ENCODE assay signal across 23 cellular contexts in the genomic region with DNA sequence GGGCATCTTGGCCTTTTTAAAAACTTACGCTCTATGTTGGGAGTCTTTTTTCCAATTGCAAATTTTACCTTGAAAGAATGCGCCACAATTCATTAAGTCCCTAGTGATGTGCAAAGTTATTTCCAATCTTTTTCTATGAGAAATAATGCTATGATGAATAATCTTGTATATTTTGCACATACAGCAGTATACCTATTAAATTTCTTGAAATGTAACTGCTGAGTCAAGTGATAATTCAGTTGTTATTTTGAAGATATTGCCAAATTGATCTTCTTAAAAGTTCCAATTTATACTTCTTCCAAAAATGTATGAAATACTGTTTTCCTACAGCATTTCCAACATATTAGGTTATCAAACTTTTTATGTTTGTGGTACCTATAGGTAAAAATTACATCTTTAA.
DNase-seq lines count a peak whose midpoint lies in the region; ATAC-seq, FAIRE-seq and TF ChIP-seq lines count a peak whose summit lies in the region.
"Had no signal": no experiment of that assay in that cellular context is flagged by ENCODE, and none has a peak within 500 bp of the region (broad histone marks: within the 10 kb centered on the region; RNA-seq: fewer than 3 reads in every experiment).

No MANE protein-coding gene starts in this region.

- TF ChIP-seq CTCF in HepG2 (CRISPR knock-in tag; IDR thresholded peaks at IDR 0.05) (no peak), right lobe of liver (IDR thresholded peaks at IDR 0.05) (no peak), K562 (IDR thresholded peaks at IDR 0.05 in 2 of 3, conservative IDR thresholded peaks at IDR 0.05 in 1 of 3; ENCODE audit: insufficient read depth in 2 of 3, low read depth in 1 of 3, low read length in 3 of 3) (no peak), GM10248 (IDR thresholded peaks at IDR 0.05; ENCODE audit: control extremely low read depth, extremely low read depth, low read depth, missing control alignments) (no peak)

- TF ChIP-seq RAD21 in HepG2 (CRISPR knock-in tag; IDR thresholded peaks at IDR 0.05): no peak
- TF ChIP-seq RAD21 in K562 (CRISPR knock-in tag; conservative IDR thresholded peaks at IDR 0.05 in 1 of 2, IDR thresholded peaks at IDR 0.05 in 1 of 2): no peak

- H3K27me3 ChIP-seq in HepG2 (ENCODE audit: control insufficient read depth in 1 of 2, insufficient read depth in 2 of 2, low read length in 2 of 2) (no peaks in the 10 kb centered on the region), right lobe of liver (no peaks in the 10 kb centered on the region), K562 (ENCODE audit: control insufficient read depth in 2 of 2, insufficient read depth in 2 of 2, low read length in 2 of 2) (no peaks in the 10 kb centered on the region)
- H3K27me3 ChIP-seq: BE2C, BLaER1 had no signal

- no peaks in the 10 kb centered on the region for H3K79me2 ChIP-seq in HepG2 (ENCODE audit: insufficient read depth, low read length)
- no peaks in the 10 kb centered on the region for H3K79me2 ChIP-seq in K562 (ENCODE audit: control insufficient read depth, insufficient read depth, low read length)

- no peaks in the 10 kb centered on the region for H3K9me1 ChIP-seq in K562 (ENCODE audit: control insufficient read depth, insufficient read depth, low read length)

- intact Hi-C loops in HepG2 (cut with micrococcal nuclease; ENCODE audit: unreplicated experiment): no loop called here
- intact Hi-C loops in right lobe of liver (cut with DNase I): no loop called here
- intact Hi-C loops in K562 (cut with micrococcal nuclease): no loop called here
- intact Hi-C loops in Right ventricle myocardium superior (cut with DNase I): no loop called here

- FAIRE-seq in HepG2 (lab: Jason Lieb, UNC) (no peak), K562 (lab: Jason Lieb, UNC) (no peak)
- FAIRE-seq: GM12891, GM19239 had no signal

- ATAC-seq in HepG2 (no peak), right lobe of liver (no peak), K562 (no peak), Right ventricle myocardium superior (ENCODE audit: poor library complexity) (no peak)

- no peaks in the 10 kb centered on the region for H4K20me1 ChIP-seq in HepG2 (ENCODE audit: insufficient read depth, low read length)
- H4K20me1 ChIP-seq in K562 (replicated peaks; ENCODE audit: control insufficient read depth, insufficient read depth, low read length): no peaks in the 10 kb centered on the region
- H4K20me1 ChIP-seq: BLaER1 had no signal

- H3K9me3 ChIP-seq in HepG2 (ENCODE audit: low read length) (no peaks in the 10 kb centered on the region), right lobe of liver (no peaks in the 10 kb centered on the region), K562 (replicated peaks; ENCODE audit: control insufficient read depth, insufficient read depth, low read depth, low read length) (no peaks in the 10 kb centered on the region)
- H3K9me3 ChIP-seq: BE2C, BLaER1 had no signal

- H3K27ac ChIP-seq in HepG2 (ENCODE audit: extremely low read length, insufficient read depth, low read length): no peak overlapping the region
- no peak overlapping the region for H3K27ac ChIP-seq in right lobe of liver
- H3K27ac ChIP-seq in K562 (ENCODE audit: extremely low read depth, low read depth, low read length): no peak overlapping the region
- H3K27ac ChIP-seq: 22Rv1, BLaER1 had no signal

- WGBS in HepG2 (ENCODE audit: low lambda C conversion rate): 70% methylated on average over 2 of the region's 2 CpGs
- WGBS in right lobe of liver (ENCODE audit: insufficient coverage, low coverage, low lambda C conversion rate, missing lambda C conversion rate): 90% methylated on average over 2 of the region's 2 CpGs
- 0% methylated on average over 2 of the region's 2 CpGs for WGBS in K562 (ENCODE audit: insufficient coverage, low coverage, missing lambda C conversion rate)

- no peak overlapping the region for H2AFZ ChIP-seq in HepG2 (ENCODE audit: low read length)
- H2AFZ ChIP-seq in K562 (ENCODE audit: low read depth, low read length): no peak overlapping the region

- TF ChIP-seq POLR2A in HepG2 (IDR thresholded peaks at IDR 0.05; ENCODE audit: insufficient read depth in 1 of 2, low read depth in 2 of 2, low read length in 2 of 2): no peak
- TF ChIP-seq POLR2A in right lobe of liver (IDR thresholded peaks at IDR 0.05): no peak
- no peak for TF ChIP-seq POLR2A in K562 (conservative IDR thresholded peaks at IDR 0.05)

- no peak for DNase-seq in HepG2 (ENCODE audit: low spot score)
- no peak for DNase-seq in right lobe of liver
- DNase-seq in K562 (ENCODE audit: extremely low read depth in 1 of 4, low spot score in 3 of 4): no peak
- no peak for DNase-seq in GM10248 (ENCODE audit: extremely low spot score)
- no peak for DNase-seq in Right ventricle myocardium superior
- DNase-seq: ACHN; BE2C; C1 segment of cervical spinal cord; CD4-positive, alpha-beta memory T cell; CD4-positive, CD25-positive, alpha-beta regulatory T cell; CD8-positive, alpha-beta memory T cell; COR-L47; DMS 273 treated with DMSO at 0.1 percent for 48 hours; DMS153; DMS53; DMS79; DND-41; EL; GDM1 had no signal

- in situ Hi-C loops in HepG2 (cut with HindIII; ENCODE audit: extremely low pct_ligation_motif_present, low pct_unique_long_range_greater_than_20kb) (no loop called here), K562 (cut with MboI) (loop anchor here (25.0 kb wide), 1 partner anchor 659 kb away; no protein-coding TSS in a partner anchor)

- POLR2A ChIA-PET in HepG2 (lab: Yijun Ruan, JAX): no interaction called here
- POLR2A ChIA-PET in K562 (lab: Yijun Ruan, JAX): no interaction called here
- POLR2A ChIA-PET in GM10248 (lab: Yijun Ruan, JAX): no interaction called here

- no peak overlapping the region for H3K4me2 ChIP-seq in HepG2 (ENCODE audit: low read depth, low read length)
- H3K4me2 ChIP-seq in K562 (ENCODE audit: insufficient read depth, low read length): no peak overlapping the region
- H3K4me2 ChIP-seq: BLaER1 had no signal

- H3K4me1 ChIP-seq in HepG2 (ENCODE audit: insufficient read depth, low read length): no peaks in the 10 kb centered on the region
- H3K4me1 ChIP-seq in right lobe of liver: no peaks in the 10 kb centered on the region
- H3K4me1 ChIP-seq in K562 (replicated peaks in 1 of 2; ENCODE audit: control insufficient read depth in 2 of 2, insufficient read depth in 2 of 2, low read length in 2 of 2): no peaks in the 10 kb centered on the region

- CTCF ChIA-PET in HepG2 (lab: Yijun Ruan, JAX; ENCODE audit: low intra/inter-chr PET ratio, low total read pairs) (no interaction called here), K562 (lab: Yijun Ruan, JAX; ENCODE audit: low intra/inter-chr PET ratio) (no interaction called here), GM10248 (lab: Yijun Ruan, JAX) (no interaction called here)

- TF ChIP-seq EP300 in HepG2 (IDR thresholded peaks at IDR 0.05; ENCODE audit: low read depth in 2 of 2, low read length in 2 of 2): no peak
- TF ChIP-seq EP300 in HepG2 (CRISPR knock-in tag; IDR thresholded peaks at IDR 0.05; ENCODE audit: borderline replicate concordance): no peak
- no peak for TF ChIP-seq EP300 in K562 (IDR thresholded peaks at IDR 0.05; ENCODE audit: low read length)

- no peak overlapping the region for H3K9ac ChIP-seq in HepG2 (ENCODE audit: insufficient read depth, low read depth, low read length)
- H3K9ac ChIP-seq in K562 (ENCODE audit: insufficient read depth in 1 of 2, low read depth in 2 of 2, low read length in 2 of 2): no peak overlapping the region
- H3K9ac ChIP-seq: BLaER1 had no signal

- BruUV-seq in HepG2 (replicated peaks; lab: Mats Ljungman, UMichigan): no TSS peak
- no TSS peak for BruUV-seq in K562 (replicated peaks; lab: Mats Ljungman, UMichigan)

- no peak overlapping the region for H3K4me3 ChIP-seq in HepG2 (replicated peaks in 1 of 3; ENCODE audit: insufficient read depth in 1 of 3, low read depth in 2 of 3, low read length in 3 of 3)
- H3K4me3 ChIP-seq in right lobe of liver: no peak overlapping the region
- no peak overlapping the region for H3K4me3 ChIP-seq in K562
- H3K4me3 ChIP-seq: BLaER1 had no signal

- H3K36me3 ChIP-seq in HepG2 (replicated peaks in 1 of 2; ENCODE audit: control insufficient read depth in 1 of 2, insufficient read depth in 2 of 2, low read length in 2 of 2) (no peaks in the 10 kb centered on the region), right lobe of liver (no peaks in the 10 kb centered on the region), K562 (ENCODE audit: control insufficient read depth, insufficient read depth, low read length) (no peaks in the 10 kb centered on the region)
- H3K36me3 ChIP-seq: BE2C, BLaER1 had no signal

TF ChIP-seq in HepG2, 621 proteins besides CTCF, POLR2A, EP300 and RAD21 (continues in another document):
- no peak for TF ChIP-seq TEAD2 (CRISPR knock-in tag; IDR thresholded peaks at IDR 0.05)
- TF ChIP-seq MAFF (IDR thresholded peaks at IDR 0.05; ENCODE audit: low read depth, low read length): peak; percentile 67
- peak; percentile 56 to 71; a peak in 3 of 4 replicates for TF ChIP-seq MAFK (conservative IDR thresholded peaks at IDR 0.05 in 1 of 2, IDR thresholded peaks at IDR 0.05 in 1 of 2; ENCODE audit: low read length in 2 of 2)
- no peak for TF ChIP-seq HNF4A (CRISPR knock-in tag; IDR thresholded peaks at IDR 0.05)
- TF ChIP-seq FOXK1 (CRISPR knock-in tag; IDR thresholded peaks at IDR 0.05; ENCODE audit: borderline replicate concordance, low read depth): no peak

TF ChIP-seq in K562, 482 proteins besides CTCF, POLR2A, EP300 and RAD21:
- TF ChIP-seq TRIM28 (IDR thresholded peaks at IDR 0.05): no peak
- peak; percentile 62 for TF ChIP-seq ZNF316 (IDR thresholded peaks at IDR 0.05)

Comparison
In these comparisons a context has a peak if more than half of its experiments do, and no peak if none do; other contexts are left out.
1. Of the 241 proteins assayed by ChIP-seq in both HepG2 and K562: peak only in HepG2: MAFF and MAFK; only in K562: none; in both: none; in neither: 239.